8 cellular contexts compared by ENCODE assay signal in genomic region chr19:40974633-40975037, GRCh38. TPM values are rescaled to one million over a fixed set of nuclear protein-coding genes. Genes with fewer than 3 reads are reported as not detected.
DNase-seq lines count a peak whose midpoint lies in the region; ATAC-seq, FAIRE-seq and TF ChIP-seq lines count a peak whose summit lies in the region.

No MANE protein-coding gene starts in this region.

- H3K36me3 Mint-ChIP-seq in activated CD4-positive, alpha-beta memory T cell treated with anti-CD3 and anti-CD28 coated beads for 36 hours, result no peaks in the 10 kb centered on the region

- FAIRE-seq in A549 (lab: Jason Lieb, UNC), result peak; percentile 43

- H3K9me3 Mint-ChIP-seq in activated CD4-positive, alpha-beta memory T cell treated with anti-CD3 and anti-CD28 coated beads for 36 hours, result no peaks in the 10 kb centered on the region

- no peak overlapping the region for H3K27ac ChIP-seq in A549

- H3K4me3 Mint-ChIP-seq in activated CD4-positive, alpha-beta memory T cell treated with anti-CD3 and anti-CD28 coated beads for 36 hours, result no peak overlapping the region

- TF ChIP-seq EP300 in A549 (IDR thresholded peaks at IDR 0.05), result no peak

- peak; percentile 81 to 96; a peak in 5 of 6 replicates for ATAC-seq in A549
- no peak for ATAC-seq in HG03378 (IDR thresholded peaks at IDR 0.05; ENCODE audit: unreplicated experiment)

- TF ChIP-seq POLR2A in A549 (IDR thresholded peaks at IDR 0.05; ENCODE audit: low read length), result no peak

- POLR2A ChIA-PET in A549 (lab: Yijun Ruan, JAX), result no interaction called here
- POLR2A ChIA-PET in activated CD4-positive, alpha-beta memory T cell treated with anti-CD3 and anti-CD28 coated beads for 36 hours (lab: Charles Lee), result no interaction called here

- TF ChIP-seq RAD21 in A549 (conservative IDR thresholded peaks at IDR 0.05 in 1 of 2, IDR thresholded peaks at IDR 0.05 in 1 of 2), result peak; percentile 85 to 87

- intact Hi-C loops in activated CD4-positive, alpha-beta memory T cell treated with anti-CD3 and anti-CD28 coated beads for 36 hours (cut with micrococcal nuclease), result loop anchor here (1.0 to 5.0 kb wide), 3 partner anchors 170 to 333 kb away; no protein-coding TSS in a partner anchor

- CTCF ChIA-PET in A549 (lab: Yijun Ruan, JAX), result interaction anchor here (0.5 to 3.0 kb wide), 40 partner anchors 9 to 741 kb away, joined by 3 to 19 read pairs (median 4); partner anchors contain the start of gene CYP2B6
- CTCF ChIA-PET in activated CD4-positive, alpha-beta memory T cell treated with anti-CD3 and anti-CD28 coated beads for 36 hours (lab: Charles Lee), result interaction anchor here (0.7 to 3.2 kb wide), 15 partner anchors 11 to 647 kb away, joined by 3 to 22 read pairs (median 4); partner anchors contain the start of gene CYP2B6

- peaks cover 26% of the 10 kb centered on the region for H3K9me3 ChIP-seq in A549

- H3K27me3 Mint-ChIP-seq in activated CD4-positive, alpha-beta memory T cell treated with anti-CD3 and anti-CD28 coated beads for 36 hours, result peaks cover 6% of the 10 kb centered on the region

- TF ChIP-seq CTCF in A549 (IDR thresholded peaks at IDR 0.05), result peak; percentile 99

- H3K4me1 Mint-ChIP-seq in activated CD4-positive, alpha-beta memory T cell treated with anti-CD3 and anti-CD28 coated beads for 36 hours (ENCODE audit: low read depth), result peaks cover 26% of the 10 kb centered on the region

- WGBS in A549 (ENCODE audit: missing lambda C conversion rate), result 3% methylated on average over 4 of the region's 4 CpGs

- no peak overlapping the region for H3K27ac Mint-ChIP-seq in activated CD4-positive, alpha-beta memory T cell treated with anti-CD3 and anti-CD28 coated beads for 36 hours

- no peaks in the 10 kb centered on the region for H3K4me1 ChIP-seq in A549

- no peak overlapping the region for H3K4me2 ChIP-seq in A549

- no peak overlapping the region for H3K4me3 ChIP-seq in A549

- peak; percentile 89 to 90 for DNase-seq in A549 (ENCODE audit: low read depth in 1 of 2, low spot score in 1 of 2)
- peak; percentile 54 for DNase-seq in GM19240 (ENCODE audit: insufficient read length, low spot score)
- DNase-seq in NCI-H748 (lab: John Stamatoyannopoulos, UW; ENCODE audit: unreplicated experiment), result peak; percentile 68
- peak; percentile 83 for DNase-seq in activated CD4-positive, alpha-beta memory T cell treated with anti-CD3 and anti-CD28 coated beads for 36 hours
- DNase-seq in effector CD4-positive, alpha-beta T cell, result peak; percentile 75
- DNase-seq in medulla oblongata (ENCODE audit: extremely low spot score), result peak; percentile 81
- peak; percentile 32 to 58 for DNase-seq in stimulated activated CD8-positive, alpha-beta memory T cell treated with anti-CD3 and anti-CD28 coated beads, Interleukin-15, amount 100 ng/mL, for 4 hours (ENCODE audit: low read depth in 2 of 2)

TF ChIP-seq in A549, 52 proteins besides CTCF, POLR2A, EP300 and RAD21:
- TF ChIP-seq TFCP2L1 (CRISPR knock-in tag; IDR thresholded peaks at IDR 0.05), result no peak
- no peak for TF ChIP-seq CEBPB (IDR thresholded peaks at IDR 0.05)
- peak; percentile 94 for TF ChIP-seq SMC3 (IDR thresholded peaks at IDR 0.05)
- TF ChIP-seq ZFP36 (IDR thresholded peaks at IDR 0.05; ENCODE audit: borderline replicate concordance, partially characterized antibody), result no peak
- no peak for TF ChIP-seq JUNB (IDR thresholded peaks at IDR 0.05)
- no peak for TF ChIP-seq ZNF302 (CRISPR knock-in tag; IDR thresholded peaks at IDR 0.05)
- no peak for TF ChIP-seq MAFK (IDR thresholded peaks at IDR 0.05; ENCODE audit: partially characterized antibody)

RNA-seq across cellular contexts. Expression of gene CYP2B6, which starts 16.4 kb away (rescaled TPM):
- polyA plus RNA-seq in A549 (2011; rRNA removed) (0.04 TPM in 1 of 2 replicates, not detected in the other), A549 (2017; fragmentation: RNase III; extraction: RNeasy Plus Mini Kit Qiagen cat#74134 plus additional on column Dnase treatment) (not detected in 3 replicates)
- not detected in 2 replicates for polyA plus RNA-seq in A549 (2012; cell fraction: cytosol; rRNA removed)
- polyA plus RNA-seq in A549 (2012; cell fraction: nucleus; rRNA removed), result not detected in 2 replicates
- 0.19 and 0.21 TPM in 2 replicates for polyA minus RNA-seq in A549 (2011; rRNA and poly(A)+ RNA removed)
- total RNA-seq in activated CD4-positive, alpha-beta memory T cell treated with anti-CD3 and anti-CD28 coated beads for 36 hours, result not detected
